Comparison of ENCODE assay signal across 8 cellular contexts in the genomic region with DNA sequence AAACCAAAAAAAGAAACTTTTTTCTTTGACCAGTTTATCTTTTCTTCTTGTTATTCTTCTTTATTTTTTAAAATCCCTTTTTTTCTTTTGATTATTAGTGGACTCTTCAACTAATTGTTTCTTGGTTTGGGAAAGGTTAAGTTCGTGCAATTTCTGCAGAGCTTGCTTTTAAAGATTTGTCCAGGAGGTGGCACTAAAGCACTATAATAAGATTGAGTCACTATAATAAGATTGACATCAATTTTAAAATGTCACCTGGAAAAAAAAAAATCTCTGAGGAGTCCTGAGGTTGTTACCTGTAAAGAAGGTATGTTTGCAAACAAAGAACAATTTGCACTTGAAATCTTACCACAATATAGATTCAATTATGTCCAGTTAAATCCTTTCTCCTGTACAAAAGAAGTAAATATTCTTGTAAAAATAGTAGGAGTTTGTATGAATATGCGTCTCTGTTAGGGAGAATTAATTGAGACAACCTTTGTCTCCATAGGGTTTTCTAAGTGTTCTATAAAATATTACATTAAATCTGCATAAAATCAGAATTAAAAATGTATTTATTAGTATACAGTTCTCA.
DNase-seq lines count a peak whose midpoint lies in the region; ATAC-seq, FAIRE-seq and TF ChIP-seq lines count a peak whose summit lies in the region.

No MANE protein-coding gene starts in this region.

- H3K9me3 ChIP-seq in endothelial cell of umbilical vein (replicated peaks; ENCODE audit: control insufficient read depth, insufficient read depth, low read length): no peaks in the 10 kb centered on the region

- FAIRE-seq in endothelial cell of umbilical vein (lab: Jason Lieb, UNC): no peak

- POLR2A ChIA-PET in endothelial cell of umbilical vein (lab: Charles Lee): no interaction called here

- CTCF ChIA-PET in endothelial cell of umbilical vein (lab: Charles Lee): interaction anchor here (0.6 to 3.4 kb wide), 56 partner anchors 12 to 1378 kb away, joined by 3 to 186 read pairs (median 4); a partner anchor contains a TSS

- H3K79me2 ChIP-seq in endothelial cell of umbilical vein (ENCODE audit: control insufficient read depth, insufficient read depth, low read length): no peaks in the 10 kb centered on the region

- no peaks in the 10 kb centered on the region for H4K20me1 ChIP-seq in endothelial cell of umbilical vein (replicated peaks; ENCODE audit: control insufficient read depth, extremely low read depth, insufficient read depth, low read length)

- H3K27me3 ChIP-seq in endothelial cell of umbilical vein (ENCODE audit: control insufficient read depth in 2 of 2, insufficient read depth in 2 of 2, low read length in 2 of 2): no peaks in the 10 kb centered on the region

- H3K4me3 Mint-ChIP-seq in osteocyte (ENCODE audit: unreplicated experiment): no peak overlapping the region

- no peaks in the 10 kb centered on the region for H3K36me3 Mint-ChIP-seq in osteocyte (ENCODE audit: unreplicated experiment)

- BruUV-seq in endothelial cell of umbilical vein (replicated peaks; lab: Mats Ljungman, UMichigan): no TSS peak

- H3K4me1 Mint-ChIP-seq in osteocyte (ENCODE audit: unreplicated experiment): peaks cover 68% of the 10 kb centered on the region

- intact Hi-C loops in endothelial cell of umbilical vein (cut with micrococcal nuclease): loop anchor here (1.0 to 10.0 kb wide), 7 partner anchors 125 to 1643 kb away; a partner anchor contains a TSS

- H3K9me1 ChIP-seq in endothelial cell of umbilical vein (replicated peaks; ENCODE audit: control insufficient read depth, extremely low read depth, insufficient read depth, low read length): no peaks in the 10 kb centered on the region

- dilution Hi-C loops in endothelial cell of umbilical vein (cut with MboI; ENCODE audit: extremely low pct_ligation_motif_present, low sequenced_read_pairs): no loop called here

- ATAC-seq in GM18502 (IDR thresholded peaks at IDR 0.05; ENCODE audit: poor library complexity, unreplicated experiment): peak; percentile 53

- DNase-seq in CD1c-positive myeloid dendritic cell (ENCODE audit: extremely low spot score) (peak; percentile 57), HT-29 (ENCODE audit: low spot score) (peak; percentile 84), RPMI8226 (peak; percentile 38), endothelial cell of umbilical vein (ENCODE audit: low read depth, low spot score) (peak; percentile 69), osteocyte (ENCODE audit: extremely low spot score, unreplicated experiment) (no peak), cortex of kidney (lab: John Stamatoyannopoulos, UW) (no peak)
- no peak for DNase-seq in effector CD8-positive, alpha-beta T cell (lab: John Stamatoyannopoulos, UW)

- no peak overlapping the region for H3K27ac ChIP-seq in endothelial cell of umbilical vein (ENCODE audit: insufficient read depth, low read depth, low read length)

- peaks cover 2% of the 10 kb centered on the region for H3K4me1 ChIP-seq in endothelial cell of umbilical vein (ENCODE audit: control insufficient read depth, extremely low read depth, insufficient read depth, low read length)

- no peaks in the 10 kb centered on the region for H3K27me3 Mint-ChIP-seq in osteocyte (ENCODE audit: unreplicated experiment)

- peaks cover 7% of the 10 kb centered on the region for H3K9me3 Mint-ChIP-seq in osteocyte (ENCODE audit: unreplicated experiment)

- peak; percentile 38 to 42 for TF ChIP-seq CTCF in endothelial cell of umbilical vein (IDR thresholded peaks at IDR 0.05; ENCODE audit: extremely low read depth in 1 of 2, insufficient read depth in 1 of 2, low read depth in 1 of 2, low read length in 2 of 2)
- TF ChIP-seq CTCF in osteocyte (IDR thresholded peaks at IDR 0.05): peak; percentile 81

- no peak overlapping the region for H2AFZ ChIP-seq in endothelial cell of umbilical vein (ENCODE audit: low read depth, low read length)

- no peak overlapping the region for H3K9ac ChIP-seq in endothelial cell of umbilical vein (replicated peaks; ENCODE audit: extremely low read depth, insufficient read depth, low read length)

- no peaks in the 10 kb centered on the region for H3K36me3 ChIP-seq in endothelial cell of umbilical vein (ENCODE audit: control insufficient read depth in 2 of 2, extremely low read depth in 1 of 2, insufficient read depth in 2 of 2, low read length in 2 of 2)

- H3K4me2 ChIP-seq in endothelial cell of umbilical vein (ENCODE audit: insufficient read depth, low read length): no peak overlapping the region

- no peak for TF ChIP-seq POLR2A in endothelial cell of umbilical vein (IDR thresholded peaks at IDR 0.05; ENCODE audit: low read depth, low read length)

- H3K27ac Mint-ChIP-seq in osteocyte (ENCODE audit: unreplicated experiment): peak overlapping the region; percentile 48

- H3K4me3 ChIP-seq in endothelial cell of umbilical vein (replicated peaks in 1 of 3; ENCODE audit: insufficient read depth in 1 of 3, low read depth in 1 of 3, low read length in 3 of 3): no peak overlapping the region

TF ChIP-seq in endothelial cell of umbilical vein, 7 proteins besides CTCF, POLR2A, EP300 and RAD21:
- TF ChIP-seq FOS (IDR thresholded peaks at IDR 0.05; ENCODE audit: borderline replicate concordance, insufficient read depth, low read length) (no peak), GATA2 (IDR thresholded peaks at IDR 0.05; ENCODE audit: insufficient read depth, insufficient read length, low read depth, low read length) (no peak), MYC (IDR thresholded peaks at IDR 0.05; ENCODE audit: low read depth, low read length) (no peak), JUN (IDR thresholded peaks at IDR 0.05; ENCODE audit: borderline replicate concordance, insufficient read depth, insufficient read length, low read depth) (no peak), EZH2 (IDR thresholded peaks at IDR 0.05; ENCODE audit: borderline replicate concordance, low read depth, low read length, severe bottlenecking) (no peak), POLR2AphosphoS5 (IDR thresholded peaks at IDR 0.05; ENCODE audit: insufficient read depth, low read depth, low read length) (no peak)
- TF ChIP-seq, protein P1, sequence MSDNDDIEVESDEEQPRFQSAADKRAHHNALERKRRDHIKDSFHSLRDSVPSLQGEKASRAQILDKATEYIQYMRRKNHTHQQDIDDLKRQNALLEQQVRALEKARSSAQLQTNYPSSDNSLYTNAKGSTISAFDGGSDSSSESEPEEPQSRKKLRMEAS (IDR thresholded peaks at IDR 0.05; ENCODE audit: insufficient read depth, insufficient read length): no peak

Comparison
In these comparisons a context has a peak if more than half of its experiments do, and no peak if none do; other contexts are left out.
1. DNase-seq: peak in CD1c-positive myeloid dendritic cell (single experiment), HT-29 (single experiment), RPMI8226 (single experiment) and endothelial cell of umbilical vein (single experiment); none in osteocyte (single experiment), effector CD8-positive, alpha-beta T cell (single experiment) and cortex of kidney (single experiment).